ENCODE assay signal across 8 cellular contexts in genomic region chr7:97927797-97928748, GRCh38. TPM values are rescaled to one million over a fixed set of nuclear protein-coding genes. Genes with fewer than 3 reads are reported as not detected.
DNase-seq lines count a peak whose midpoint lies in the region; ATAC-seq, FAIRE-seq and TF ChIP-seq lines count a peak whose summit lies in the region.
"Not testable (repeated sequence)": the region's sequence is repeated elsewhere in the genome, so short reads cannot be mapped to it uniquely, and the experiment has no call there.

No MANE protein-coding gene starts in this region.

- TF ChIP-seq CTCF in ascending aorta (IDR thresholded peaks at IDR 0.05) (peak; percentile 56 to 69 (median 58)), nephron (IDR thresholded peaks at IDR 0.05; ENCODE audit: unreplicated experiment in 3 of 3) (peak; percentile 84 to 90 (median 86))

- DNase-seq in H54 (ENCODE audit: insufficient read length, low spot score) = peak; percentile 43
- DNase-seq in NCI-H2196 (lab: John Stamatoyannopoulos, UW; ENCODE audit: unreplicated experiment) = peak; percentile 70
- DNase-seq in activated CD4-positive, CD25-positive, alpha-beta regulatory T cell (lab: John Stamatoyannopoulos, UW) = peak; percentile 46 to 59 (median 49)
- peak in 1 of 2 donors; percentile 66 for DNase-seq in ascending aorta (ENCODE audit: low spot score in 2 of 2)
- DNase-seq in Right ventricle myocardium inferior (ENCODE audit: missing footprints) = peak; percentile 82
- DNase-seq in stimulated activated CD8-positive, alpha-beta memory T cell treated with anti-CD3 and anti-CD28 coated beads, Interleukin-15, amount 100 ng/mL, for 24 hours (ENCODE audit: low read depth) = peak; percentile 76

- not testable (repeated sequence) for H3K27ac ChIP-seq in BLaER1 treated with 17β-estradiol and CSF1 and Interleukin-3, amounts not matched to agents 10 nM and 100 nM; ascending aorta

- FAIRE-seq in H54 (lab: Jason Lieb, UNC) = not testable (repeated sequence)

- not testable (repeated sequence) for H3K27ac Mint-ChIP-seq in nephron

- peaks cover 24% of the 10 kb centered on the region for H3K27me3 Mint-ChIP-seq in nephron (ENCODE audit: low read depth)

- peak overlapping the region; percentile 47 to 68 (median 54); a peak in 19 of 20 replicates for H3K4me3 ChIP-seq in BLaER1 treated with 17β-estradiol and CSF1 and Interleukin-3, amounts not matched to agents 10 nM and 100 nM
- H3K4me3 ChIP-seq in ascending aorta = peak overlapping the region; percentile 59 to 75

- peak overlapping the region; percentile 78 to 83 (median 81) for H3K4me3 Mint-ChIP-seq in nephron

- H3K9me3 ChIP-seq in BLaER1 treated with 17β-estradiol and CSF1 and Interleukin-3, amounts not matched to agents 10 nM and 100 nM (replicated peaks in 1 of 11); ascending aorta: not testable (repeated sequence)

- not testable (repeated sequence) for H3K9me3 Mint-ChIP-seq in nephron

- TF ChIP-seq POLR2A in H54 (IDR thresholded peaks at IDR 0.05; ENCODE audit: low read depth, low read length) = not testable (repeated sequence)

- not testable (repeated sequence) for H4K20me1 ChIP-seq in BLaER1 treated with 17β-estradiol and CSF1 and Interleukin-3, amounts not matched to agents 10 nM and 100 nM

- H3K27me3 ChIP-seq in BLaER1 treated with 17β-estradiol and CSF1 and Interleukin-3, amounts not matched to agents 10 nM and 100 nM = peaks cover 0 to 12% (median 9%) of the 10 kb centered on the region in 11 experiments; a peak in 11 of 22 replicates
- H3K27me3 ChIP-seq in ascending aorta = not testable (repeated sequence)

- peak overlapping the region in 9 of 11 experiments; percentile 41 to 73 (median 62); a peak in 13 of 22 replicates for H3K9ac ChIP-seq in BLaER1 treated with 17β-estradiol and CSF1 and Interleukin-3, amounts not matched to agents 10 nM and 100 nM

- not testable (repeated sequence) for H3K36me3 Mint-ChIP-seq in nephron (ENCODE audit: low read depth)

- H3K4me1 Mint-ChIP-seq in nephron = not testable (repeated sequence)

- not testable (repeated sequence) for H3K4me1 ChIP-seq in BLaER1 treated with 17β-estradiol and CSF1 and Interleukin-3, amounts not matched to agents 10 nM and 100 nM; ascending aorta

- H3K36me3 ChIP-seq in BLaER1 treated with 17β-estradiol and CSF1 and Interleukin-3, amounts not matched to agents 10 nM and 100 nM; ascending aorta: not testable (repeated sequence)

- not testable (repeated sequence) for ATAC-seq in Right ventricle myocardium inferior

- peak overlapping the region; percentile 76 to 89 (median 81) for H3K4me2 ChIP-seq in BLaER1 treated with 17β-estradiol and CSF1 and Interleukin-3, amounts not matched to agents 10 nM and 100 nM

- intact Hi-C loops in ascending aorta (cut with DNase I); Right ventricle myocardium inferior (cut with DNase I): not testable (repeated sequence)

RNA-seq across cellular contexts. Expression of gene ASNS, which starts 55.9 kb away (rescaled TPM):
- total RNA-seq in ascending aorta = 41.7 TPM
- total RNA-seq in Right ventricle myocardium inferior = 6.7 TPM
